Comparison of ENCODE assay signal across 19 cellular contexts in the genomic region with DNA sequence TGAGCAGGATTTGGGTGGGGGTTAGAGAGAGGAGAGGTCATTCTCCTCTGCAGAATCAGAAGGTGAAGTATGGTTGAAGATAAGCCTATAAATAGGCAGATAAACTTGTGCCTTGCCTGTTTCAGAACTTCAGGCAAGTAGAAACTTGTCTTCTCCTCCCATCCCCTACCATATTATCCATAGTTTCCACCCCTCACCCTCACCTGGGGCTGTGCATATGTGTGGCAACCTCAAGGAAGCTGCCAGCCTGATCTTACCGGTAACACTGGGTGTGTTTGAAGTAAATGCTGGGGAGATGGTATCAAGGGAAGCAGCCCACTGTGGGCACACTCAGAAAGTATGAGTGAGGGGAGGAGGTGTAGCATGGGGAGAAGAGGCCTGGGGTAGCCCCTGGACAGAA. TPM values are rescaled to one million over a fixed set of nuclear protein-coding genes. Genes with fewer than 3 reads are reported as not detected.
"Had no signal": no experiment of that assay in that cellular context is flagged by ENCODE, and none has a peak within 500 bp of the region (broad histone marks: within the 10 kb centered on the region; RNA-seq: fewer than 3 reads in every experiment).

No MANE protein-coding gene starts in this region.

- H3K9me3 Mint-ChIP-seq: activated naive CD4-positive, alpha-beta T cell treated with anti-CD3 and anti-CD28 coated beads, Interleukin-2, amount 50 U/mL, for 24 hours; immature natural killer cell; natural killer cell; stimulated activated memory B cell treated with anti-CD40 and anti-IgM and Interleukin-4, amounts not matched to agents 10 μg/mL and 1 μg/mL and 100 μg/mL, for 72 hours had no signal

- DNase-seq: activated CD4-positive, alpha-beta T cell treated with anti-CD3 and anti-CD28 coated beads for 36 hours; activated CD4-positive, alpha-beta T cell treated with anti-CD3 and anti-CD28 coated beads, Interleukin-2, amount 50 U/mL, for 48 hours; activated gamma-delta T cell; heart right ventricle; immature natural killer cell; natural killer cell; nucleus accumbens; stimulated activated CD4-positive, alpha-beta T cell treated with anti-CD3 and anti-CD28 coated beads, Interleukin-4, amount 100 ng/mL, for 24 hours; T-helper 2 cell; upper lobe of right lung had no signal

- FAIRE-seq: astrocyte had no signal

- H3K4me1 Mint-ChIP-seq: activated CD4-positive, alpha-beta T cell treated with anti-CD3 and anti-CD28 coated beads for 36 hours; activated naive CD4-positive, alpha-beta T cell treated with anti-CD3 and anti-CD28 coated beads, Interleukin-2, amount 50 U/mL, for 24 hours; immature natural killer cell; natural killer cell; stimulated activated memory B cell treated with anti-CD40 and anti-IgM and Interleukin-4, amounts not matched to agents 10 μg/mL and 1 μg/mL and 100 μg/mL, for 72 hours had no signal

- H3K36me3 ChIP-seq: upper lobe of right lung had no signal

- H3K27me3 ChIP-seq: heart right ventricle, upper lobe of right lung had no signal

- H3K4me3 ChIP-seq: heart right ventricle, upper lobe of right lung had no signal

- H3K4me1 ChIP-seq: heart right ventricle, upper lobe of right lung had no signal

- H3K27me3 Mint-ChIP-seq: activated CD4-positive, alpha-beta T cell treated with anti-CD3 and anti-CD28 coated beads for 36 hours; activated naive CD4-positive, alpha-beta T cell treated with anti-CD3 and anti-CD28 coated beads, Interleukin-2, amount 50 U/mL, for 24 hours; stimulated activated memory B cell treated with anti-CD40 and anti-IgM and Interleukin-4, amounts not matched to agents 10 μg/mL and 1 μg/mL and 100 μg/mL, for 72 hours had no signal

- H3K36me3 Mint-ChIP-seq: activated naive CD4-positive, alpha-beta T cell treated with anti-CD3 and anti-CD28 coated beads, Interleukin-2, amount 50 U/mL, for 24 hours; immature natural killer cell; natural killer cell; stimulated activated memory B cell treated with anti-CD40 and anti-IgM and Interleukin-4, amounts not matched to agents 10 μg/mL and 1 μg/mL and 100 μg/mL, for 72 hours had no signal

- H3K4me3 Mint-ChIP-seq: activated CD4-positive, alpha-beta T cell treated with anti-CD3 and anti-CD28 coated beads for 36 hours; activated naive CD4-positive, alpha-beta T cell treated with anti-CD3 and anti-CD28 coated beads, Interleukin-2, amount 50 U/mL, for 24 hours; immature natural killer cell; natural killer cell; stimulated activated memory B cell treated with anti-CD40 and anti-IgM and Interleukin-4, amounts not matched to agents 10 μg/mL and 1 μg/mL and 100 μg/mL, for 72 hours had no signal

- H3K27ac Mint-ChIP-seq: activated CD4-positive, alpha-beta T cell treated with anti-CD3 and anti-CD28 coated beads for 36 hours; activated naive CD4-positive, alpha-beta T cell treated with anti-CD3 and anti-CD28 coated beads, Interleukin-2, amount 50 U/mL, for 24 hours; immature natural killer cell; natural killer cell; stimulated activated memory B cell treated with anti-CD40 and anti-IgM and Interleukin-4, amounts not matched to agents 10 μg/mL and 1 μg/mL and 100 μg/mL, for 72 hours had no signal

- ATAC-seq: activated CD4-positive, alpha-beta T cell treated with anti-CD3 and anti-CD28 coated beads for 36 hours; heart right ventricle; natural killer cell; sciatic nerve; stimulated activated memory B cell treated with anti-CD40 and anti-IgM and Interleukin-4, amounts not matched to agents 10 μg/mL and 1 μg/mL and 100 μg/mL, for 72 hours; upper lobe of right lung had no signal

- H3K27ac ChIP-seq: heart right ventricle, upper lobe of right lung, VCaP had no signal

RNA-seq across cellular contexts. Expression of a gene that starts 14.5 kb away (rescaled TPM):
- total RNA-seq: dermis microvascular lymphatic vessel endothelial cell had no signal
- polyA plus RNA-seq: immature natural killer cell had no signal

RNA-seq across cellular contexts. Expression of a gene that starts 48.0 kb away (rescaled TPM):
- total RNA-seq: cardiac septum, dermis microvascular lymphatic vessel endothelial cell, epithelial cell of proximal tubule, sciatic nerve, upper lobe of right lung had no signal
- polyA plus RNA-seq: immature natural killer cell, liver had no signal
